Comparison of ENCODE assay signal across 8 cellular contexts in genomic region chr17:50269477-50270429, GRCh38. TPM values are rescaled to one million over a fixed set of nuclear protein-coding genes. Genes with fewer than 3 reads are reported as not detected.
DNase-seq lines count a peak whose midpoint lies in the region; ATAC-seq lines count a peak whose summit lies in the region.

No MANE protein-coding gene starts in this region.

- no peaks in the 10 kb centered on the region for H3K36me3 ChIP-seq in CD4-positive, alpha-beta memory T cell (ENCODE audit: insufficient read depth, low read length)

- peaks cover 4% of the 10 kb centered on the region for H3K4me1 ChIP-seq in CD4-positive, alpha-beta memory T cell (ENCODE audit: insufficient read depth, low read length)

- H3K27ac ChIP-seq in CD4-positive, alpha-beta memory T cell (ENCODE audit: low read depth, low read length): no peak overlapping the region

- ATAC-seq in naive thymus-derived CD8-positive, alpha-beta T cell: peak; percentile 76 to 78
- ATAC-seq in stimulated activated naive CD8-positive, alpha-beta T cell treated with anti-CD3 and anti-CD28 coated beads, Interleukin-15, Interleukin-2, amounts not matched to agents 100 U/mL and 50 U/mL, for 24 hours: peak; percentile 83
- no peak for ATAC-seq in GM19328 (IDR thresholded peaks at IDR 0.05; ENCODE audit: unreplicated experiment)

- H3K36me3 Mint-ChIP-seq in CD4-positive, alpha-beta memory T cell: no peaks in the 10 kb centered on the region
- H3K36me3 Mint-ChIP-seq in naive thymus-derived CD8-positive, alpha-beta T cell: no peaks in the 10 kb centered on the region

- CTCF ChIA-PET in CD4-positive, alpha-beta memory T cell (lab: Charles Lee; ENCODE audit: partially characterized antibody): interaction anchor here (1.3 to 11.2 kb wide), 4 partner anchors 25 to 155 kb away, joined by 3 to 90 read pairs (median 6); partner anchors contain the start of gene COL1A1

- POLR2A ChIA-PET in CD4-positive, alpha-beta memory T cell (lab: Charles Lee; ENCODE audit: partially characterized antibody): no interaction called here
- POLR2A ChIA-PET in naive thymus-derived CD8-positive, alpha-beta T cell (lab: Charles Lee): no interaction called here

- DNase-seq in CD4-positive, alpha-beta memory T cell: peak; percentile 33 to 53 (median 42)
- DNase-seq in HCEC 1CT (peak; percentile 78), NOMO-1 (lab: John Stamatoyannopoulos, UW; ENCODE audit: unreplicated experiment in 2 of 2) (peak; percentile 20 to 45), fibroblast of gingiva (ENCODE audit: low read depth) (peak; percentile 71)
- DNase-seq in activated CD8-positive, alpha-beta memory T cell treated with anti-CD3 and anti-CD28 coated beads, Interleukin-2, amount 50 U/mL, for 48 hours: peak; percentile 79
- peak in 8 of 10 donors; percentile 28 to 46 (median 35) for DNase-seq in naive thymus-derived CD8-positive, alpha-beta T cell
- DNase-seq in stimulated activated naive CD8-positive, alpha-beta T cell treated with anti-CD3 and anti-CD28 coated beads, Interleukin-15, Interleukin-2, amounts not matched to agents 100 U/mL and 50 U/mL, for 24 hours: peak; percentile 77

- H3K27ac Mint-ChIP-seq in CD4-positive, alpha-beta memory T cell: no peak overlapping the region
- no peak overlapping the region for H3K27ac Mint-ChIP-seq in naive thymus-derived CD8-positive, alpha-beta T cell

- H3K4me3 ChIP-seq in CD4-positive, alpha-beta memory T cell (ENCODE audit: low read length in 2 of 2): no peak overlapping the region

- peaks cover 4% of the 10 kb centered on the region for H3K27me3 ChIP-seq in CD4-positive, alpha-beta memory T cell (ENCODE audit: insufficient read depth, low read length)

- peaks cover 6 to 8% (median 7%) of the 10 kb centered on the region in 4 donors for H3K4me1 Mint-ChIP-seq in CD4-positive, alpha-beta memory T cell
- H3K4me1 Mint-ChIP-seq in naive thymus-derived CD8-positive, alpha-beta T cell: peaks cover 5 to 8% (median 6%) of the 10 kb centered on the region in 4 donors

- peaks cover 0 to 1% (median 0%) of the 10 kb centered on the region in 8 donors for H3K9me3 Mint-ChIP-seq in CD4-positive, alpha-beta memory T cell
- H3K9me3 Mint-ChIP-seq in naive thymus-derived CD8-positive, alpha-beta T cell: no peaks in the 10 kb centered on the region

- intact Hi-C loops in CD4-positive, alpha-beta memory T cell (cut with micrococcal nuclease): no loop called here

- H3K9me3 ChIP-seq in CD4-positive, alpha-beta memory T cell (ENCODE audit: control insufficient read depth in 1 of 2, low read length in 2 of 2): no peaks in the 10 kb centered on the region

- no peak overlapping the region for H3K4me3 Mint-ChIP-seq in CD4-positive, alpha-beta memory T cell
- H3K4me3 Mint-ChIP-seq in naive thymus-derived CD8-positive, alpha-beta T cell: no peak overlapping the region

- peaks cover 6 to 11% of the 10 kb centered on the region in 2 donors for H3K27me3 Mint-ChIP-seq in CD4-positive, alpha-beta memory T cell
- peaks cover 7 to 37% (median 17%) of the 10 kb centered on the region in 5 donors for H3K27me3 Mint-ChIP-seq in naive thymus-derived CD8-positive, alpha-beta T cell

RNA-seq across cellular contexts. Expression of gene TMEM92, which starts 4.5 kb away (rescaled TPM):
- not detected for total RNA-seq in CD4-positive, alpha-beta memory T cell
- not detected for polyA plus RNA-seq in CD4-positive, alpha-beta memory T cell
- total RNA-seq in naive thymus-derived CD8-positive, alpha-beta T cell: not detected
- polyA plus RNA-seq in naive thymus-derived CD8-positive, alpha-beta T cell: not detected
